In the genomic region with DNA sequence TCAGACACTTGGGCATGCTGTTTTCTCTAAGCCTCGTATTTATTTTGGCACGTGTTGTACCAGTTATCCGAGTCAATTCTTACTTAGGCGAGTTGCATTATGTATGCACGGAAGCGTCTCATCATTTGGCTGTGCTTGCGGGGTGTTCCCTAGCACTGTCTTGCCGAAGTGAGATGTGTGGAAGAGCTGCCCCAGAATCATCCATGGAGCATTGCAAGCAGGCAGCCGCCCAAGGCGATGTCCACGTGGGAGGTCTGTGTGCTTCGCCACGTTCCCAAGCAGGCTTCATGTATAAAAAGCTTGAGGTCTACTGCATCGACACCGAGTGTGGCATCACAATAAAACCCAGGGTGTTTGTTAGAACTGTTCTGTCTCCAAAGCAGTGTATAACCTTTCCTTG, we compare ENCODE assay signal across 21 cellular contexts.
DNase-seq lines count a peak whose midpoint lies in the region; TF ChIP-seq lines count a peak whose summit lies in the region.
"Had no signal": no experiment of that assay in that cellular context is flagged by ENCODE, and none has a peak within 500 bp of the region (broad histone marks: within the 10 kb centered on the region; RNA-seq: fewer than 3 reads in every experiment).

No MANE protein-coding gene starts in this region.

- no peaks in the 10 kb centered on the region for H3K4me1 ChIP-seq in left ventricle myocardium inferior
- H3K4me1 ChIP-seq: A549, BE2C had no signal

- no peaks in the 10 kb centered on the region for H3K27me3 ChIP-seq in left ventricle myocardium inferior (ENCODE audit: low read depth)
- H3K27me3 ChIP-seq: BE2C had no signal

- no peak overlapping the region for H3K27ac ChIP-seq in left ventricle myocardium inferior (replicated peaks)
- H3K27ac ChIP-seq: A549, KMS-11 had no signal

- no peak for TF ChIP-seq CTCF in left ventricle myocardium inferior (IDR thresholded peaks at IDR 0.05; ENCODE audit: borderline replicate concordance)

- H3K4me3 ChIP-seq in left ventricle myocardium inferior, result no peak overlapping the region
- H3K4me3 ChIP-seq: A549, GM12878 had no signal

- DNase-seq in anterior cingulate cortex (lab: John Stamatoyannopoulos, UW) (peak in 35 of 58 donors; percentile 2 to 72 (median 15)), inferior parietal cortex (ENCODE audit: extremely low spot score) (peak; percentile 56), occipital lobe (lab: John Stamatoyannopoulos, UW) (peak; percentile 53), CD1c-positive myeloid dendritic cell (ENCODE audit: extremely low spot score) (no peak), NOMO-1 treated with dmso at 0.1 percent for 144 hours (lab: John Stamatoyannopoulos, UW; ENCODE audit: unreplicated experiment) (no peak), HPDE6-E6E7 (ENCODE audit: extremely low spot score) (no peak), left ventricle myocardium inferior (no peak)
- DNase-seq: BE2C; CD4-positive, CD25-positive, alpha-beta regulatory T cell; DMS79; H9; HFFc6; IMR-90; MV-4-11; NCI-H1105 treated with DMSO at 0.1 percent for 48 hours; NCI-H2081; NCI-H446; NCI-H526 had no signal

- intact Hi-C loops in left ventricle myocardium inferior (cut with micrococcal nuclease), result no loop called here

- no peaks in the 10 kb centered on the region for H3K36me3 ChIP-seq in left ventricle myocardium inferior
- H3K36me3 ChIP-seq: BE2C had no signal

- H3K9me3 ChIP-seq in left ventricle myocardium inferior (replicated peaks), result no peaks in the 10 kb centered on the region
- H3K9me3 ChIP-seq: BE2C had no signal

Comparison
In these comparisons a context has a peak if more than half of its experiments do, and no peak if none do; other contexts are left out.
1. DNase-seq: peak in anterior cingulate cortex (35 of 58), inferior parietal cortex (single experiment) and occipital lobe (single experiment); none in CD1c-positive myeloid dendritic cell (single experiment), NOMO-1 treated with dmso at 0.1 percent for 144 hours (single experiment), HPDE6-E6E7 (single experiment) and left ventricle myocardium inferior (single experiment).